Comparison of ENCODE assay signal across 27 cellular contexts in genomic region chr7:98913612-98914011, GRCh38. TPM values are rescaled to one million over a fixed set of nuclear protein-coding genes. Genes with fewer than 3 reads are reported as not detected.
DNase-seq lines count a peak whose midpoint lies in the region; FAIRE-seq and TF ChIP-seq lines count a peak whose summit lies in the region.
"Had no signal": no experiment of that assay in that cellular context is flagged by ENCODE, and none has a peak within 500 bp of the region (broad histone marks: within the 10 kb centered on the region; RNA-seq: fewer than 3 reads in every experiment).

No MANE protein-coding gene starts in this region.

- peak; percentile 10 for TF ChIP-seq CTCF in DOHH2 (IDR thresholded peaks at IDR 0.05; ENCODE audit: low read depth, low read length, poor library complexity, severe bottlenecking)

- H3K36me3 ChIP-seq in DOHH2 (ENCODE audit: control insufficient read depth, low read length) (peaks cover 89% of the 10 kb centered on the region), adipocyte (ENCODE audit: control insufficient read depth, insufficient read depth, low read length, severe bottlenecking) (peaks cover 89% of the 10 kb centered on the region)

- DNase-seq in HT1080 (ENCODE audit: low read depth): peak; percentile 6
- DNase-seq in adipocyte (ENCODE audit: low read depth): peak; percentile 31
- peak; percentile 51 for DNase-seq in iris pigment epithelial cell (ENCODE audit: low read depth)
- no peak for DNase-seq in dedifferentiated amniotic fluid mesenchymal stem cell (ENCODE audit: extremely low spot score)
- no peak for DNase-seq in H54 (ENCODE audit: insufficient read length, low spot score)
- no peak for DNase-seq in NCI-H82 treated with DMSO at 0.1 percent for 48 hours (lab: John Stamatoyannopoulos, UW; ENCODE audit: unreplicated experiment)
- DNase-seq: activated CD4-positive, alpha-beta T cell treated with anti-CD3 and anti-CD28 coated beads, Interleukin-2, amount 50 U/mL, for 1 hour; activated CD8-positive, alpha-beta memory T cell treated with anti-CD3 and anti-CD28 coated beads, Interleukin-2, amount 50 U/mL, for 48 hours; activated gamma-delta T cell treated with Interleukin-2 at 50 U/mL for 16 hours; amygdala; C1 segment of cervical spinal cord; GF-D8; H7; NCI-H2081 treated with DMSO at 0.1 percent for 48 hours; NCI-H526; nucleus accumbens; right cardiac atrium; SHP77; stimulated activated CD4-positive, alpha-beta T cell treated with anti-CD3 and anti-CD28 coated beads, Interleukin-15, amount 100 ng/mL, for 24 hours had no signal

- 0 out of 2 replicates have a peak, but pooled peaks cover 5% of the 10 kb centered on the region for H4K20me1 ChIP-seq in DOHH2 (ENCODE audit: control insufficient read depth, insufficient read depth, low read depth, low read length)

- H3K27ac ChIP-seq in DOHH2 (ENCODE audit: low read depth, low read length): no peak overlapping the region
- H3K27ac ChIP-seq: hepatocyte, thoracic aorta had no signal

- no peaks in the 10 kb centered on the region for H3K79me2 ChIP-seq in DOHH2 (ENCODE audit: control insufficient read depth, low read length)
- H3K79me2 ChIP-seq: hepatocyte had no signal

- no peaks in the 10 kb centered on the region for H3K27me3 ChIP-seq in DOHH2 (ENCODE audit: control insufficient read depth, low read length)
- H3K27me3 ChIP-seq in adipocyte (replicated peaks; ENCODE audit: control insufficient read depth, insufficient read depth, low read length): no peaks in the 10 kb centered on the region
- H3K27me3 ChIP-seq: hepatocyte had no signal

- TF ChIP-seq POLR2A in H54 (IDR thresholded peaks at IDR 0.05; ENCODE audit: low read depth, low read length): no peak

- no peaks in the 10 kb centered on the region for H3F3A ChIP-seq in DOHH2 (ENCODE audit: control insufficient read depth, insufficient read depth)

- FAIRE-seq in H54 (lab: Jason Lieb, UNC): no peak
- FAIRE-seq: D721Med, GM12878, keratinocyte had no signal

- no peak overlapping the region for H3K4me3 ChIP-seq in DOHH2 (ENCODE audit: low read length)
- H3K4me3 ChIP-seq in adipocyte (ENCODE audit: low read length): no peak overlapping the region
- H3K4me3 ChIP-seq: GM12878, hepatocyte, lung, thoracic aorta had no signal

- H3K4me1 ChIP-seq in DOHH2 (ENCODE audit: control insufficient read depth, low read length) (no peaks in the 10 kb centered on the region), adipocyte (ENCODE audit: control insufficient read depth, insufficient read depth, low read length) (no peaks in the 10 kb centered on the region)

- no peaks in the 10 kb centered on the region for H3K9me2 ChIP-seq in DOHH2 (replicated peaks; ENCODE audit: control insufficient read depth, low read length)

- no peak overlapping the region for H3K9ac ChIP-seq in adipocyte (ENCODE audit: low read length)

- H3K9me3 ChIP-seq in DOHH2 (ENCODE audit: control insufficient read depth, insufficient read depth, low read length): no peaks in the 10 kb centered on the region
- no peaks in the 10 kb centered on the region for H3K9me3 ChIP-seq in adipocyte (ENCODE audit: control insufficient read depth, low read length)
- H3K9me3 ChIP-seq: thoracic aorta had no signal

- H3K4me2 ChIP-seq in DOHH2 (ENCODE audit: low read length): no peak overlapping the region
- H3K4me2 ChIP-seq: hepatocyte had no signal

RNA-seq across cellular contexts. Expression of gene TRRAP, which starts 35.3 kb away (rescaled TPM):
- total RNA-seq in HT1080 (2014; rRNA removed; shearing (Covaris generic)): 12.3 and 14.7 TPM in 2 replicates
- 10.7 and 12.6 TPM in 2 replicates for polyA plus RNA-seq in HT1080 (2015; cell fraction: cytosol; rRNA removed)
- 45.5 and 46.1 TPM in 2 replicates for polyA plus RNA-seq in HT1080 (2015; cell fraction: nucleus; rRNA removed)

RNA-seq across cellular contexts. Expression of gene TMEM130, which starts 43.8 kb away (rescaled TPM):
- not detected in 2 replicates for total RNA-seq in HT1080 (2014; rRNA removed; shearing (Covaris generic))
- polyA plus RNA-seq in HT1080 (2015; cell fraction: cytosol; rRNA removed): 0.42 TPM in 1 of 2 replicates, not detected in the other
- not detected in 2 replicates for polyA plus RNA-seq in HT1080 (2015; cell fraction: nucleus; rRNA removed)
- total RNA-seq: T-helper 1 cell treated with Interleukin-12 subunit alpha and Interleukin-12 subunit beta and Interleukin-4 antibody, amounts not matched to agents 30 ng/mL and 1 ng/mL, for 36 hours had no signal
- polyA plus RNA-seq: keratinocyte had no signal

Comparison
In these comparisons a context has a peak if more than half of its experiments do, and no peak if none do; other contexts are left out.
1. DNase-seq: peak in HT1080 (single experiment), adipocyte (single experiment) and iris pigment epithelial cell (single experiment); none in dedifferentiated amniotic fluid mesenchymal stem cell (single experiment), H54 (single experiment) and NCI-H82 treated with DMSO at 0.1 percent for 48 hours (single experiment).